In the genomic region with DNA sequence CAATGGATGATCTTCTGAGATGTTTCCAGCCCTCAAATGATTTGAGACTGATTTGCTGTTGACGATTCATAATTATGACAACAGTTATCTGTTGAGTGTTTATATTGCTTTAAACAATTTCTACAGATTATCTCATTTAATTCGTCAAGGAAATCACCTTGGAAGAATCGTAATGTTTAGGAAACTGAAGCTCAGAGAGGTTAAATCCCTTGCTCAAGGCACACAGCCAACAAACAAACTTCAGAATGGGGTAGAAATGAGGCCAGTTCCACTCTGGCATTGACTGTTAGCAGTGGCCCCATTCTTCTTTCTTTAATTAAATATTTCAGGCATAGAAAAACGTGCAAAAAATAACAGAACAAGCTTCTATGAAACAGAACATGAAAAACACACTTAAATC, we compare ENCODE assay signal across 35 cellular contexts. TPM values are rescaled to one million over a fixed set of nuclear protein-coding genes. Genes with fewer than 3 reads are reported as not detected.
"Had no signal": no experiment of that assay in that cellular context is flagged by ENCODE, and none has a peak within 500 bp of the region (broad histone marks: within the 10 kb centered on the region; RNA-seq: fewer than 3 reads in every experiment).

No MANE protein-coding gene starts in this region.

- H3K36me3 ChIP-seq: adrenal gland, ascending aorta, brain microvascular endothelial cell, breast epithelium, cardiac muscle cell had no signal

- ATAC-seq: activated naive CD4-positive, alpha-beta T cell treated with anti-CD3 and anti-CD28 coated beads, Interleukin-2, amount 50 U/mL, for 72 hours; activated naive CD8-positive, alpha-beta T cell treated with anti-CD3 and anti-CD28 coated beads, Interleukin-2, amount 50 U/mL, for 24 hours; activated T-cell treated with anti-CD3 and anti-CD28 coated beads, Interleukin-2, amount 50 U/mL, for 4 hours; activated T-cell treated with anti-CD3 and anti-CD28 coated beads, Interleukin-2, amount 50 U/mL, for 72 hours; activated T-helper 17 cell treated with anti-CD3 and anti-CD28 coated beads, Interleukin-2, amount 50 U/mL, for 72 hours; body of pancreas had no signal

- H3K27me3 ChIP-seq: ascending aorta, cardiac muscle cell had no signal

- DNase-seq: activated effector memory CD4-positive, alpha-beta T cell treated with anti-CD3 and anti-CD28 coated beads, Interleukin-2, amount 50 U/mL, for 16 hours; activated effector memory CD4-positive, alpha-beta T cell treated with Interleukin-2 at 50 U/mL for 16 hours; activated gamma-delta T cell; activated gamma-delta T cell treated with Interleukin-2 at 50 U/mL for 16 hours; activated naive CD4-positive, alpha-beta T cell; activated naive CD4-positive, alpha-beta T cell treated with anti-CD3 and anti-CD28 coated beads for 36 hours; activated naive CD4-positive, alpha-beta T cell treated with anti-CD3 and anti-CD28 coated beads, Interleukin-2, amount 10 ng/mL, durations not matched to agents 7 days and 5 days; activated naive CD4-positive, alpha-beta T cell treated with anti-CD3 and anti-CD28 coated beads, Interleukin-2, amount 50 U/mL, for 16 hours; activated naive CD4-positive, alpha-beta T cell treated with Interleukin-2 at 50 U/mL for 16 hours; activated naive CD8-positive, alpha-beta T cell treated with anti-CD3 and anti-CD28 coated beads for 36 hours; activated naive CD8-positive, alpha-beta T cell treated with anti-CD3 and anti-CD28 coated beads, Interleukin-2, amount 10 ng/mL, durations not matched to agents 7 days and 5 days; activated naive CD8-positive, alpha-beta T cell treated with anti-CD3 and anti-CD28 coated beads, Interleukin-2, amount 50 U/mL, for 24 hours; activated T-cell treated with anti-CD3 and anti-CD28 coated beads, Interleukin-2, amount 50 U/mL, for 24 hours; activated T-cell treated with anti-CD3 and anti-CD28 coated beads, Interleukin-2, amount 50 U/mL, for 4 hours; activated T-cell treated with anti-CD3 and anti-CD28 coated beads, Interleukin-2, amount 50 U/mL, for 48 hours; activated T-cell treated with anti-CD3 and anti-CD28 coated beads, Interleukin-2, amount 50 U/mL, for 72 hours; adrenal gland; amniotic stem cell; amygdala; anterior cingulate cortex; aorta; body of pancreas; brain microvascular endothelial cell; caudate nucleus; central memory CD4-positive, alpha-beta T cell; cerebellar nuclear complex had no signal

- FAIRE-seq: astrocyte, bronchial epithelial cell had no signal

- H3K27ac ChIP-seq: adrenal gland, ascending aorta, body of pancreas, brain microvascular endothelial cell, breast epithelium, cardiac muscle cell had no signal

- H3K4me1 ChIP-seq: adrenal gland had no signal

- H3K9me3 ChIP-seq: adrenal gland, ascending aorta, body of pancreas, breast epithelium had no signal

- H3K4me3 ChIP-seq: adrenal gland, ascending aorta, body of pancreas, breast epithelium, cardiac muscle cell had no signal

RNA-seq across cellular contexts. Expression of a gene that starts 4.0 kb away (rescaled TPM):
- total RNA-seq: activated naive CD4-positive, alpha-beta T cell treated with anti-CD3 and anti-CD28 coated beads for 36 hours; activated naive CD4-positive, alpha-beta T cell treated with anti-CD3 and anti-CD28 coated beads, Interleukin-2, amount 50 U/mL, for 72 hours; activated naive CD8-positive, alpha-beta T cell treated with anti-CD3 and anti-CD28 coated beads for 36 hours; activated naive CD8-positive, alpha-beta T cell treated with anti-CD3 and anti-CD28 coated beads, Interleukin-2, amount 10 ng/mL, durations not matched to agents 7 days and 5 days; activated T-cell treated with anti-CD3 and anti-CD28 coated beads, Interleukin-2, amount 50 U/mL, for 4 hours; activated T-cell treated with anti-CD3 and anti-CD28 coated beads, Interleukin-2, amount 50 U/mL, for 72 hours; activated T-helper 1 cell treated with anti-CD3 and anti-CD28 coated beads, Interleukin-12 subunit alpha, Interleukin-12 subunit beta, Interleukin-2, Interleukin-4 antibody, amounts not matched to agents 30 ng/mL and 10 ng/mL and 1 ng/mL, durations not matched to agents 14 hours and 24 hours and 36 hours; activated T-helper 17 cell treated with anti-CD3 and anti-CD28 coated beads, Interleukin-2, amount 50 U/mL, for 72 hours; activated T-helper 2 cell treated with anti-CD3 and anti-CD28 coated beads, Interferon-gamma antibody, Interleukin-2, Interleukin-4, amounts not matched to agents 10 μg/mL and 5 μg/mL and 100 μg/mL, durations not matched to agents 14 hours and 24 hours and 36 hours; bronchial epithelial cell had no signal
